In the genomic region with DNA sequence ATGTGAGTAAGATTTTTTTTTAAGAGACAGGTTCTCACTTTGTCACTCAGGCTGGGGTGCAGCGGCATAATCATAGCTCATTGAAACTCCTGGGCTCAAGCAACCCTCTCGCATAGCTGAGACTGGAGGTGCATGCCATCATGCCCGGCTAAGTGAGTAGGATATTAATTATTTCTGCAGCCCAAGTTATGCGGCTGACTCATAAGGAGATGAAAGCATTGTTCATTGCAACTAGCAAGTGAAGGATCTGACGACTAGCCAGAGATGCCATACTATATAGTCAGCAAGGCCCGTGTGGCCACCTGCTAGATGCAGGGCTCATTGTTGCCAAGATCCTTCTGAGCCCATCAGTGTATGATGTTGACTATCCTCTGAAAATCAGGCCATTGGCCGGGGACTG, we compare ENCODE assay signal across 1 cellular context.
TF ChIP-seq lines count a peak whose summit lies in the region.

No MANE protein-coding gene starts in this region.

TF ChIP-seq in A549, 52 proteins besides CTCF, POLR2A, EP300 and RAD21 (continued from another document):
- no peak for TF ChIP-seq ESRRA (IDR thresholded peaks at IDR 0.05; ENCODE audit: borderline replicate concordance, low read length)
- TF ChIP-seq, protein P1, sequence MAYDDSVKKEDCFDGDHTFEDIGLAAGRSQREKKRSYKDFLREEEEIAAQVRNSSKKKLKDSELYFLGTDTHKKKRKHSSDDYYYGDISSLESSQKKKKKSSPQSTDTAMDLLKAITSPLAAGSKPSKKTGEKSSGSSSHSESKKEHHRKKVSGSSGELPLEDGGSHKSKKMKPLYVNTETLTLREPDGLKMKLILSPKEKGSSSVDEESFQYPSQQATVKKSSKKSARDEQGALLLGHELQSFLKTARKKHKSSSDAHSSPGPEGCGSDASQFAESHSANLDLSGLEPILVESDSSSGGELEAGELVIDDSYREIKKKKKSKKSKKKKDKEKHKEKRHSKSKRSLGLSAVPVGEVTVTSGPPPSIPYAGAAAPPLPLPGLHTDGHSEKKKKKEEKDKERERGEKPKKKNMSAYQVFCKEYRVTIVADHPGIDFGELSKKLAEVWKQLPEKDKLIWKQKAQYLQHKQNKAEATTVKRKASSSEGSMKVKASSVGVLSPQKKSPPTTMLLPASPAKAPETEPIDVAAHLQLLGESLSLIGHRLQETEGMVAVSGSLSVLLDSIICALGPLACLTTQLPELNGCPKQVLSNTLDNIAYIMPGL (CRISPR knock-in tag; IDR thresholded peaks at IDR 0.05; ENCODE audit: borderline replicate concordance): no peak
- no peak for TF ChIP-seq FOSB (CRISPR knock-in tag; IDR thresholded peaks at IDR 0.05)
- TF ChIP-seq EHMT2 (IDR thresholded peaks at IDR 0.05; ENCODE audit: low read depth): no peak
- TF ChIP-seq PHF8 (IDR thresholded peaks at IDR 0.05; ENCODE audit: borderline replicate concordance, low read depth): no peak
- no peak for TF ChIP-seq ZNF302 (CRISPR knock-in tag; IDR thresholded peaks at IDR 0.05)
- peak; percentile 97 for TF ChIP-seq JUNB (IDR thresholded peaks at IDR 0.05)
- peak; percentile 32 to 80; a peak in 3 of 4 replicates for TF ChIP-seq CEBPB (IDR thresholded peaks at IDR 0.05)
- TF ChIP-seq FOSL2 (IDR thresholded peaks at IDR 0.05): peak; percentile 91
- TF ChIP-seq FOSL2 (CRISPR knock-in tag; IDR thresholded peaks at IDR 0.05): peak; percentile 93
- no peak for TF ChIP-seq FOXS1 (CRISPR knock-in tag; IDR thresholded peaks at IDR 0.05)
- TF ChIP-seq MAFK (IDR thresholded peaks at IDR 0.05; ENCODE audit: partially characterized antibody): no peak
- TF ChIP-seq, protein P2, sequence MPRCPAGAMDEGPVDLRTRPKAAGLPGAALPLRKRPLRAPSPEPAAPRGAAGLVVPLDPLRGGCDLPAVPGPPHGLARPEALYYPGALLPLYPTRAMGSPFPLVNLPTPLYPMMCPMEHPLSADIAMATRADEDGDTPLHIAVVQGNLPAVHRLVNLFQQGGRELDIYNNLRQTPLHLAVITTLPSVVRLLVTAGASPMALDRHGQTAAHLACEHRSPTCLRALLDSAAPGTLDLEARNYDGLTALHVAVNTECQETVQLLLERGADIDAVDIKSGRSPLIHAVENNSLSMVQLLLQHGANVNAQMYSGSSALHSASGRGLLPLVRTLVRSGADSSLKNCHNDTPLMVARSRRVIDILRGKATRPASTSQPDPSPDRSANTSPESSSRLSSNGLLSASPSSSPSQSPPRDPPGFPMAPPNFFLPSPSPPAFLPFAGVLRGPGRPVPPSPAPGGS (IDR thresholded peaks at IDR 0.05): 0 out of 3 replicates have a peak, but pooled peaks have one; percentile 64
- TF ChIP-seq RFX5 (IDR thresholded peaks at IDR 0.05): no peak
- TF ChIP-seq NR3C1 (IDR thresholded peaks at IDR 0.05): no peak
- TF ChIP-seq NFE2L2 (conservative IDR thresholded peaks at IDR 0.05; ENCODE audit: low read length): no peak
- TF ChIP-seq, protein P3, sequence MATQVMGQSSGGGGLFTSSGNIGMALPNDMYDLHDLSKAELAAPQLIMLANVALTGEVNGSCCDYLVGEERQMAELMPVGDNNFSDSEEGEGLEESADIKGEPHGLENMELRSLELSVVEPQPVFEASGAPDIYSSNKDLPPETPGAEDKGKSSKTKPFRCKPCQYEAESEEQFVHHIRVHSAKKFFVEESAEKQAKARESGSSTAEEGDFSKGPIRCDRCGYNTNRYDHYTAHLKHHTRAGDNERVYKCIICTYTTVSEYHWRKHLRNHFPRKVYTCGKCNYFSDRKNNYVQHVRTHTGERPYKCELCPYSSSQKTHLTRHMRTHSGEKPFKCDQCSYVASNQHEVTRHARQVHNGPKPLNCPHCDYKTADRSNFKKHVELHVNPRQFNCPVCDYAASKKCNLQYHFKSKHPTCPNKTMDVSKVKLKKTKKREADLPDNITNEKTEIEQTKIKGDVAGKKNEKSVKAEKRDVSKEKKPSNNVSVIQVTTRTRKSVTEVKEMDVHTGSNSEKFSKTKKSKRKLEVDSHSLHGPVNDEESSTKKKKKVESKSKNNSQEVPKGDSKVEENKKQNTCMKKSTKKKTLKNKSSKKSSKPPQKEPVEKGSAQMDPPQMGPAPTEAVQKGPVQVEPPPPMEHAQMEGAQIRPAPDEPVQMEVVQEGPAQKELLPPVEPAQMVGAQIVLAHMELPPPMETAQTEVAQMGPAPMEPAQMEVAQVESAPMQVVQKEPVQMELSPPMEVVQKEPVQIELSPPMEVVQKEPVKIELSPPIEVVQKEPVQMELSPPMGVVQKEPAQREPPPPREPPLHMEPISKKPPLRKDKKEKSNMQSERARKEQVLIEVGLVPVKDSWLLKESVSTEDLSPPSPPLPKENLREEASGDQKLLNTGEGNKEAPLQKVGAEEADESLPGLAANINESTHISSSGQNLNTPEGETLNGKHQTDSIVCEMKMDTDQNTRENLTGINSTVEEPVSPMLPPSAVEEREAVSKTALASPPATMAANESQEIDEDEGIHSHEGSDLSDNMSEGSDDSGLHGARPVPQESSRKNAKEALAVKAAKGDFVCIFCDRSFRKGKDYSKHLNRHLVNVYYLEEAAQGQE (IDR thresholded peaks at IDR 0.05): no peak
- no peak for TF ChIP-seq CBX8 (IDR thresholded peaks at IDR 0.05)
- no peak for TF ChIP-seq KDM5A (IDR thresholded peaks at IDR 0.05)
- TF ChIP-seq MAZ (IDR thresholded peaks at IDR 0.05; ENCODE audit: borderline replicate concordance, low read depth, low read length): no peak
- no peak for TF ChIP-seq HOXA7 (CRISPR knock-in tag; IDR thresholded peaks at IDR 0.05)
- TF ChIP-seq, protein P4, sequence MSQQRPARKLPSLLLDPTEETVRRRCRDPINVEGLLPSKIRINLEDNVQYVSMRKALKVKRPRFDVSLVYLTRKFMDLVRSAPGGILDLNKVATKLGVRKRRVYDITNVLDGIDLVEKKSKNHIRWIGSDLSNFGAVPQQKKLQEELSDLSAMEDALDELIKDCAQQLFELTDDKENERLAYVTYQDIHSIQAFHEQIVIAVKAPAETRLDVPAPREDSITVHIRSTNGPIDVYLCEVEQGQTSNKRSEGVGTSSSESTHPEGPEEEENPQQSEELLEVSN (IDR thresholded peaks at IDR 0.05; ENCODE audit: borderline replicate concordance, low read depth): no peak
- TF ChIP-seq RCOR1 (IDR thresholded peaks at IDR 0.05; ENCODE audit: low read depth, low read length): no peak
- TF ChIP-seq, protein P5, sequence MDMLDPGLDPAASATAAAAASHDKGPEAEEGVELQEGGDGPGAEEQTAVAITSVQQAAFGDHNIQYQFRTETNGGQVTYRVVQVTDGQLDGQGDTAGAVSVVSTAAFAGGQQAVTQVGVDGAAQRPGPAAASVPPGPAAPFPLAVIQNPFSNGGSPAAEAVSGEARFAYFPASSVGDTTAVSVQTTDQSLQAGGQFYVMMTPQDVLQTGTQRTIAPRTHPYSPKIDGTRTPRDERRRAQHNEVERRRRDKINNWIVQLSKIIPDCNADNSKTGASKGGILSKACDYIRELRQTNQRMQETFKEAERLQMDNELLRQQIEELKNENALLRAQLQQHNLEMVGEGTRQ (IDR thresholded peaks at IDR 0.05): no peak
- no peak for TF ChIP-seq RNF2 (IDR thresholded peaks at IDR 0.05; ENCODE audit: borderline replicate concordance, low read depth)
- TF ChIP-seq TFCP2L1 (CRISPR knock-in tag; IDR thresholded peaks at IDR 0.05): no peak
- TF ChIP-seq HEYL (CRISPR knock-in tag; IDR thresholded peaks at IDR 0.05): no peak
